8 cellular contexts compared by ENCODE assay signal in genomic region chr15:75683646-75684312, GRCh38. TPM values are rescaled to one million over a fixed set of nuclear protein-coding genes. Genes with fewer than 3 reads are reported as not detected.
DNase-seq lines count a peak whose midpoint lies in the region; ATAC-seq and TF ChIP-seq lines count a peak whose summit lies in the region.
"Not testable (repeated sequence)": the region's sequence is repeated elsewhere in the genome, so short reads cannot be mapped to it uniquely, and the experiment has no call there.

No MANE protein-coding gene starts in this region.

- not testable (repeated sequence) for H3K27me3 Mint-ChIP-seq in Calu3 (ENCODE audit: unreplicated experiment)

- not testable (repeated sequence) for H3K9me3 Mint-ChIP-seq in Calu3 (ENCODE audit: low read depth, unreplicated experiment); stimulated activated effector memory CD8-positive, alpha-beta T cell treated with anti-CD3 and anti-CD28 coated beads, Interleukin-12 subunit alpha, Interleukin-12 subunit beta, amount 100 ng/mL, for 72 hours

- H3K36me3 Mint-ChIP-seq in Calu3 (ENCODE audit: insufficient read depth, unreplicated experiment); stimulated activated effector memory CD8-positive, alpha-beta T cell treated with anti-CD3 and anti-CD28 coated beads, Interleukin-12 subunit alpha, Interleukin-12 subunit beta, amount 100 ng/mL, for 72 hours: not testable (repeated sequence)

- intact Hi-C loops in Calu3 (cut with micrococcal nuclease; ENCODE audit: unreplicated experiment) = loop anchor here (2.0 to 5.0 kb wide), 3 partner anchors 35 to 175 kb away; no protein-coding TSS in a partner anchor
- intact Hi-C loops in Right ventricle myocardium superior (cut with DNase I) = loop anchor here (10.0 kb wide), 2 partner anchors 121 to 319 kb away; partner anchors contain the start of gene MAN2C1

- ATAC-seq in HG03354 (IDR thresholded peaks at IDR 0.05; ENCODE audit: poor library complexity, severe bottlenecking, unreplicated experiment) = peak; percentile 66
- ATAC-seq in Right ventricle myocardium superior (ENCODE audit: poor library complexity) = peak; percentile 85
- peak; percentile 84 for ATAC-seq in stimulated activated effector memory CD8-positive, alpha-beta T cell treated with anti-CD3 and anti-CD28 coated beads, Interleukin-12 subunit alpha, Interleukin-12 subunit beta, amount 100 ng/mL, for 72 hours

- H3K4me1 Mint-ChIP-seq in Calu3 (ENCODE audit: low read depth, unreplicated experiment); stimulated activated effector memory CD8-positive, alpha-beta T cell treated with anti-CD3 and anti-CD28 coated beads, Interleukin-12 subunit alpha, Interleukin-12 subunit beta, amount 100 ng/mL, for 72 hours: not testable (repeated sequence)

- H3K4me3 Mint-ChIP-seq in Calu3 (ENCODE audit: low read depth, unreplicated experiment); stimulated activated effector memory CD8-positive, alpha-beta T cell treated with anti-CD3 and anti-CD28 coated beads, Interleukin-12 subunit alpha, Interleukin-12 subunit beta, amount 100 ng/mL, for 72 hours: not testable (repeated sequence)

- BruUV-seq in Calu3 (replicated peaks; lab: Mats Ljungman, UMichigan) = not testable (repeated sequence)

- peak; percentile 95 for TF ChIP-seq CTCF in Calu3 (IDR thresholded peaks at IDR 0.05; ENCODE audit: unreplicated experiment)

- CTCF ChIA-PET in Calu3 (lab: Charles Lee) = interaction anchor here (0.6 to 1.3 kb wide), 6 partner anchors 46 to 316 kb away, joined by 3 to 9 read pairs (median 6); no protein-coding TSS in a partner anchor

- not testable (repeated sequence) for H3K27ac Mint-ChIP-seq in Calu3 (ENCODE audit: unreplicated experiment); stimulated activated effector memory CD8-positive, alpha-beta T cell treated with anti-CD3 and anti-CD28 coated beads, Interleukin-12 subunit alpha, Interleukin-12 subunit beta, amount 100 ng/mL, for 72 hours

- DNase-seq in Calu3 (peak; percentile 86), NCI-H748 (lab: John Stamatoyannopoulos, UW; ENCODE audit: unreplicated experiment) (peak; percentile 49), anterior cingulate cortex (lab: John Stamatoyannopoulos, UW) (peak in 50 of 58 donors; percentile 9 to 75 (median 38)), Right ventricle myocardium superior (peak; percentile 85), occipital lobe (lab: John Stamatoyannopoulos, UW) (peak; percentile 25)
- DNase-seq in activated CD4-positive, CD25-positive, alpha-beta regulatory T cell (lab: John Stamatoyannopoulos, UW) = peak; percentile 33 to 45 (median 41)
- DNase-seq in stimulated activated effector memory CD8-positive, alpha-beta T cell treated with anti-CD3 and anti-CD28 coated beads, Interleukin-12 subunit alpha, Interleukin-12 subunit beta, amount 100 ng/mL, for 72 hours (ENCODE audit: low spot score in 2 of 2) = peak; percentile 58 to 83

RNA-seq across cellular contexts. Expression of gene CSPG4, which starts 28.9 kb away (rescaled TPM):
- 0.05 TPM in 1 of 2 replicates, not detected in the other for total RNA-seq in Calu3 (2022)
- total RNA-seq in Right ventricle myocardium superior = 5.2 TPM
- 5.5 TPM for total RNA-seq in occipital lobe

RNA-seq across cellular contexts. Expression of gene SNX33, which starts 36.1 kb away (rescaled TPM):
- 23.2 and 24.1 TPM in 2 replicates for total RNA-seq in Calu3 (2022)
- total RNA-seq in Right ventricle myocardium superior = 12.4 TPM
- total RNA-seq in occipital lobe = 1.4 TPM

RNA-seq across cellular contexts. Expression of gene IMP3, which starts 43.8 kb away (rescaled TPM):
- total RNA-seq in Calu3 (2022) (77.8 and 91.5 TPM in 2 replicates), Right ventricle myocardium superior (41.7 TPM), occipital lobe (35.9 TPM)

RNA-seq across cellular contexts. Expression of gene SNUPN, which starts 58.3 kb away (rescaled TPM):
- 24.5 and 28.0 TPM in 2 replicates for total RNA-seq in Calu3 (2022)
- total RNA-seq in Right ventricle myocardium superior = 16.9 TPM
- total RNA-seq in occipital lobe = 26.0 TPM

Comparison
In these comparisons a context has a peak if more than half of its experiments do, and no peak if none do; other contexts are left out.
1. Peak in every context shown above with its lines: DNase-seq and ATAC-seq.
2. DNase-seq: peak in every context shown above with its lines; median percentile 86 in Calu3; 85 in Right ventricle myocardium superior; 70 in stimulated activated effector memory CD8-positive, alpha-beta T cell treated with anti-CD3 and anti-CD28 coated beads, Interleukin-12 subunit alpha, Interleukin-12 subunit beta, amount 100 ng/mL, for 72 hours; 49 in NCI-H748; 41 in activated CD4-positive, CD25-positive, alpha-beta regulatory T cell; 38 in anterior cingulate cortex; 25 in occipital lobe.